In the genomic region with DNA sequence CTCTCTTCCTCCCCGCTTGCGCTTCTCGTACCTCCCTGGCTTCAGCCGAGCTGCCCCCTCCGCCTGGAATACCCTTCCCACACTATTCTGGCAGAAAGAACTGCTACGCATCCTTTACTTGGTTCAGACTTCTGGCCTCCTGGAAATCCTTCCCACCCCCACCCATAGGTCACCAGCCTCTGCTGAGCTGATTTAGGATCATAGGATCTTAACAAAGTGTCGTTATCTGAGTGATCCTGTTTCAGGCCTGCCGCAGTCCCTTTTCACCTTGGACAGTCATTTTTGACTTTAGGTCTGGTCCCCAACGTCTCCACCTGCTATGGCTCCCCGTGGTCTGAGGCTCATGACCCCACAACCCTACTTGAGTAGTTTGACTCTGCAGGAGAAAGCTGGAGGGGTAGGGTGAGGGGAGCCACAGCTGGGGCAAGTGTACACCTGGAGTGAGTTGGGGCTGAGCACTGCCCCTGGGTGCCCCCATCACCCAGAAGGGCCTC, we compare ENCODE assay signal across 8 cellular contexts. TPM values are rescaled to one million over a fixed set of nuclear protein-coding genes. Genes with fewer than 3 reads are reported as not detected.
A peak's percentile ranks its signal among the peaks of the same experiment; 100 is the strongest.
DNase-seq lines count a peak whose midpoint lies in the region; ATAC-seq and TF ChIP-seq lines count a peak whose summit lies in the region.

No MANE protein-coding gene starts in this region.

- peak overlapping the region; percentile 58 to 60 for H3K9ac ChIP-seq in mucosa of rectum (ENCODE audit: low read depth in 1 of 2, low read length in 2 of 2)

- H3K27ac ChIP-seq in left ventricle myocardium inferior (replicated peaks), result peak overlapping the region; percentile 31
- peak overlapping the region; percentile 86 to 91 for H3K27ac ChIP-seq in breast epithelium
- peak overlapping the region in 1 of 2 donors; percentile 16 for H3K27ac ChIP-seq in mucosa of rectum (ENCODE audit: low read depth in 2 of 2, low read length in 2 of 2)
- peak overlapping the region in 1 of 2 donors; percentile 42 for H3K27ac ChIP-seq in aorta (ENCODE audit: low read depth in 1 of 2, low read length in 2 of 2)

- H3K36me3 ChIP-seq in left ventricle myocardium inferior (no peaks in the 10 kb centered on the region), breast epithelium (no peaks in the 10 kb centered on the region), mucosa of rectum (ENCODE audit: control insufficient read depth in 2 of 2, insufficient read depth in 2 of 2, low read length in 2 of 2) (no peaks in the 10 kb centered on the region), aorta (ENCODE audit: control insufficient read depth in 1 of 2, insufficient read depth in 2 of 2, low read length in 1 of 2) (no peaks in the 10 kb centered on the region)

- H3K4me3 ChIP-seq in left ventricle myocardium inferior (peak overlapping the region; percentile 71), breast epithelium (peak overlapping the region; percentile 48 to 75 (median 65)), mucosa of rectum (ENCODE audit: low read length in 2 of 2) (peak overlapping the region; percentile 57 to 70), aorta (ENCODE audit: low read length in 2 of 2) (peak overlapping the region; percentile 35 to 49)

- WGBS in aorta, 2 donors, result 6 to 9% methylated on average over 10 of the region's 10 CpGs

- ATAC-seq in Right ventricle myocardium inferior, result no peak
- no peak for ATAC-seq in aorta (ENCODE audit: low FRiP score)
- no peak for ATAC-seq in HG03565 (IDR thresholded peaks at IDR 0.05; ENCODE audit: unreplicated experiment)

- intact Hi-C loops in left ventricle myocardium inferior (cut with micrococcal nuclease), result no loop called here
- intact Hi-C loops in Right ventricle myocardium inferior (cut with DNase I), result loop anchor here (1.0 kb wide), 1 partner anchor 27 kb away; a partner anchor contains a TSS
- intact Hi-C loops in breast epithelium (cut with DNase I; ENCODE audit: low total_unique reads), result no loop called here
- intact Hi-C loops in aorta (cut with DNase I), result loop anchor here in 1 of 2 donors (2.0 kb wide), 1 partner anchor 28 kb away; a partner anchor contains a TSS

- TF ChIP-seq CTCF in left ventricle myocardium inferior (IDR thresholded peaks at IDR 0.05; ENCODE audit: borderline replicate concordance) (no peak), breast epithelium (IDR thresholded peaks at IDR 0.05) (no peak)

- DNase-seq in left ventricle myocardium inferior, result no peak
- no peak for DNase-seq in Right ventricle myocardium inferior (ENCODE audit: missing footprints)
- DNase-seq in breast epithelium (ENCODE audit: low spot score in 2 of 2), result no peak
- DNase-seq in aorta, result no peak
- no peak for DNase-seq in DMS153 treated with DMSO at 0.1 percent for 48 hours (lab: John Stamatoyannopoulos, UW; ENCODE audit: unreplicated experiment)
- no peak for DNase-seq in RPMI8226

- H3K9me3 ChIP-seq in left ventricle myocardium inferior (replicated peaks) (no peaks in the 10 kb centered on the region), breast epithelium (no peaks in the 10 kb centered on the region), mucosa of rectum (ENCODE audit: control insufficient read depth in 2 of 2, low read length in 2 of 2) (no peaks in the 10 kb centered on the region), aorta (ENCODE audit: control insufficient read depth, low read length) (no peaks in the 10 kb centered on the region)

- H3K4me1 ChIP-seq in left ventricle myocardium inferior (peaks cover 34% of the 10 kb centered on the region), breast epithelium (peaks cover 13 to 15% of the 10 kb centered on the region in 2 donors), mucosa of rectum (ENCODE audit: control insufficient read depth in 2 of 2, insufficient read depth in 2 of 2, low read length in 2 of 2) (peaks cover 13 to 16% of the 10 kb centered on the region in 2 donors), aorta (ENCODE audit: control insufficient read depth in 1 of 2, insufficient read depth in 2 of 2, low read length in 2 of 2) (no peaks in the 10 kb centered on the region)

- H3K27me3 ChIP-seq in left ventricle myocardium inferior (ENCODE audit: low read depth), result peaks cover 20% of the 10 kb centered on the region
- H3K27me3 ChIP-seq in breast epithelium, result no peaks in the 10 kb centered on the region
- H3K27me3 ChIP-seq in mucosa of rectum (ENCODE audit: control insufficient read depth in 2 of 2, insufficient read depth in 2 of 2, low read length in 2 of 2), result peaks cover 24 to 27% of the 10 kb centered on the region in 2 donors
- H3K27me3 ChIP-seq in aorta (ENCODE audit: control insufficient read depth in 1 of 2, insufficient read depth in 2 of 2, low read length in 1 of 2), result no peaks in the 10 kb centered on the region

- TF ChIP-seq POLR2A in breast epithelium (IDR thresholded peaks at IDR 0.05), result no peak

RNA-seq across cellular contexts. Expression of a gene that starts 27.3 kb away (rescaled TPM):
- total RNA-seq in left ventricle myocardium inferior (7.8 TPM), Right ventricle myocardium inferior (5.5 TPM), breast epithelium (10 to 100 TPM; 11.8 to 61.0 (median 18.4) TPM), aorta (100 to 1,000 TPM; 158 to 669 TPM)
- 100 to 1,000 TPM in 1 of 2 donors, 10 to 100 TPM in 1; 61.5 to 300 TPM for polyA plus RNA-seq in aorta

RNA-seq across cellular contexts. Expression of a gene that starts 50.4 kb away (rescaled TPM):
- 80.8 TPM for total RNA-seq in left ventricle myocardium inferior
- total RNA-seq in Right ventricle myocardium inferior, result 90.6 TPM
- total RNA-seq in breast epithelium, result 100 to 1,000 TPM in 2 of 3 donors, 10 to 100 TPM in 1; 95.4 to 112 (median 104) TPM
- 100 to 1,000 TPM in 1 of 2 donors, 10 to 100 TPM in 1; 69.2 to 101 TPM for total RNA-seq in aorta
- 10 to 100 TPM; 48.5 to 79.6 TPM for polyA plus RNA-seq in aorta

RNA-seq across cellular contexts. Expression of a gene that starts 53.7 kb away (rescaled TPM):
- total RNA-seq in left ventricle myocardium inferior (6.6 TPM), Right ventricle myocardium inferior (5.2 TPM), breast epithelium (1 to 10 TPM in 1 of 3 donors, under 1 TPM in 2; 0.88 to 2.7 (median 0.98) TPM), aorta (10 to 100 TPM in 1 of 2 donors, 1 to 10 TPM in 1; 6.6 to 19.2 TPM)
- polyA plus RNA-seq in aorta, result 10 to 100 TPM in 1 of 2 donors, 1 to 10 TPM in 1; 6.4 to 21.9 TPM
